ENCODE assay signal across 9 cellular contexts in genomic region chr3:50189274-50189673, GRCh38. TPM values are rescaled to one million over a fixed set of nuclear protein-coding genes. Genes with fewer than 3 reads are reported as not detected.
DNase-seq lines count a peak whose midpoint lies in the region; ATAC-seq and TF ChIP-seq lines count a peak whose summit lies in the region.
"Had no signal": no experiment of that assay in that cellular context is flagged by ENCODE, and none has a peak within 500 bp of the region (broad histone marks: within the 10 kb centered on the region; RNA-seq: fewer than 3 reads in every experiment).

No MANE protein-coding gene starts in this region.

- no peak overlapping the region for H3K4ac ChIP-seq in H9 (ENCODE audit: low read depth, low read length)

- H3K14ac ChIP-seq in H9 (ENCODE audit: insufficient read depth, low read length), result no peak overlapping the region

- no peaks in the 10 kb centered on the region for H3K23me2 ChIP-seq in H9 (ENCODE audit: insufficient read length, low read depth, low read length, poor library complexity, severe bottlenecking)

- peaks cover 4 to 10% (median 6%) of the 10 kb centered on the region in 3 experiments; a peak in 5 of 7 replicates for H3K36me3 Mint-ChIP-seq in H9 (ENCODE audit: insufficient read depth in 1 of 3, low read depth in 3 of 3)
- H3K36me3 Mint-ChIP-seq in activated naive CD4-positive, alpha-beta T cell treated with anti-CD3 and anti-CD28 coated beads, Interleukin-2, amount 50 U/mL, for 72 hours, result no peaks in the 10 kb centered on the region

- DNase-seq in H9 (peak; percentile 79), NCI-H748 (lab: John Stamatoyannopoulos, UW; ENCODE audit: unreplicated experiment) (peak; percentile 37), cardiac muscle cell (ENCODE audit: low read depth in 1 of 2, low spot score in 1 of 2) (peak; percentile 89 to 91), prostate gland (ENCODE audit: low spot score) (peak; percentile 84)
- DNase-seq in activated naive CD4-positive, alpha-beta T cell treated with anti-CD3 and anti-CD28 coated beads, Interleukin-2, amount 50 U/mL, for 72 hours (ENCODE audit: low spot score in 2 of 2), result peak in 1 of 2 donors; percentile 41
- DNase-seq in activated CD4-positive, CD25-positive, alpha-beta regulatory T cell treated with anti-CD3 and anti-CD28 coated beads, Interleukin-2, amount 50 U/mL, for 72 hours, result no peak

- H3K27me3 ChIP-seq in H9 (ENCODE audit: insufficient read depth, low read length) (no peaks in the 10 kb centered on the region; the same call in 1 of the 2 replicates), cardiac muscle cell (no peaks in the 10 kb centered on the region), prostate gland (replicated peaks; ENCODE audit: insufficient read depth) (peaks cover 8% of the 10 kb centered on the region)

- intact Hi-C loops in prostate gland (cut with DNase I), result loop anchor here (1.0 kb wide), 1 partner anchor 68 kb away; no protein-coding TSS in a partner anchor

- H4K20me1 ChIP-seq in H9 (ENCODE audit: control insufficient read depth, insufficient read depth, insufficient read length), result no peaks in the 10 kb centered on the region

- no peak overlapping the region for H2AK5ac ChIP-seq in H9 (ENCODE audit: insufficient read length, low read length)

- no peak overlapping the region for H2BK120ac ChIP-seq in H9 (ENCODE audit: low read depth, low read length, poor library complexity, severe bottlenecking)

- no peaks in the 10 kb centered on the region for H3K9me3 ChIP-seq in H9 (ENCODE audit: control insufficient read depth, low read depth, low read length)
- no peaks in the 10 kb centered on the region for H3K9me3 ChIP-seq in cardiac muscle cell (ENCODE audit: low read depth)
- H3K9me3 ChIP-seq in prostate gland, result no peaks in the 10 kb centered on the region

- TF ChIP-seq CTCF in C4-2B (conservative IDR thresholded peaks at IDR 0.05), result peak; percentile 76
- TF ChIP-seq CTCF in H9 (conservative IDR thresholded peaks at IDR 0.05), result peak; percentile 87
- TF ChIP-seq CTCF in cardiac muscle cell (IDR thresholded peaks at IDR 0.05; ENCODE audit: low read depth, low read length), result peak; percentile 93
- peak; percentile 55 to 95 (median 88) for TF ChIP-seq CTCF in prostate gland (IDR thresholded peaks at IDR 0.05)

- H3K36me3 ChIP-seq in cardiac muscle cell, result no peaks in the 10 kb centered on the region
- H3K36me3 ChIP-seq in prostate gland, result no peaks in the 10 kb centered on the region

- H3K4me2 ChIP-seq in H9 (ENCODE audit: insufficient read depth, insufficient read length, low read length), result no peak overlapping the region

- H3K4me3 ChIP-seq in cardiac muscle cell (no peak overlapping the region), prostate gland (no peak overlapping the region)

- no peak overlapping the region for H4K8ac ChIP-seq in H9 (replicated peaks; ENCODE audit: insufficient read length, low read depth, low read length)

- ATAC-seq in activated naive CD4-positive, alpha-beta T cell treated with anti-CD3 and anti-CD28 coated beads, Interleukin-2, amount 50 U/mL, for 72 hours, result peak; percentile 48 to 63
- ATAC-seq in GM21825 (IDR thresholded peaks at IDR 0.05; ENCODE audit: unreplicated experiment), result no peak

- no peak overlapping the region for H3K56ac ChIP-seq in H9 (ENCODE audit: insufficient read length, low read depth, low read length)

- H3K9me3 Mint-ChIP-seq in H9, result no peaks in the 10 kb centered on the region
- H3K9me3 Mint-ChIP-seq in activated naive CD4-positive, alpha-beta T cell treated with anti-CD3 and anti-CD28 coated beads, Interleukin-2, amount 50 U/mL, for 72 hours, result no peaks in the 10 kb centered on the region

- H3K18ac ChIP-seq in H9 (ENCODE audit: insufficient read length, low read depth, low read length), result no peak overlapping the region

- H3K27me3 Mint-ChIP-seq in H9 (ENCODE audit: low read depth), result peaks cover 13% of the 10 kb centered on the region

- WGBS in H9 (ENCODE audit: extremely low coverage, insufficient read length, low lambda C conversion rate), result no CpG with 5 or more reads among the region's 5 CpGs
- 10% methylated on average over 5 of the region's 5 CpGs for WGBS in prostate gland

- H3K79me1 ChIP-seq in H9 (ENCODE audit: insufficient read depth, low read depth, low read length, poor library complexity, severe bottlenecking), result no peaks in the 10 kb centered on the region

- H2BK20ac ChIP-seq in H9 (ENCODE audit: low read depth, low read length, poor library complexity, severe bottlenecking), result no peak overlapping the region

- no peak for TF ChIP-seq POLR2A in prostate gland (IDR thresholded peaks at IDR 0.05)

- H3K4me1 ChIP-seq in H9 (ENCODE audit: insufficient read depth, low read length) (no peaks in the 10 kb centered on the region), cardiac muscle cell (ENCODE audit: low read depth) (no peaks in the 10 kb centered on the region), prostate gland (replicated peaks) (no peaks in the 10 kb centered on the region)

- H3K23ac ChIP-seq in H9 (ENCODE audit: insufficient read length, low read depth, low read length), result no peak overlapping the region

- H4K5ac ChIP-seq in H9 (ENCODE audit: insufficient read length, low read depth, low read length), result no peak overlapping the region

- H4K91ac ChIP-seq in H9 (ENCODE audit: insufficient read length, low read depth, low read length), result no peak overlapping the region

- no peak overlapping the region for H3T11ph ChIP-seq in H9 (ENCODE audit: low read length)

- no peak overlapping the region for H2BK12ac ChIP-seq in H9 (ENCODE audit: insufficient read length, low read depth, low read length)

- peak overlapping the region in 2 of 3 experiments; percentile 21 to 89; a peak in 1 of 7 replicates for H3K27ac Mint-ChIP-seq in H9
- no peak overlapping the region for H3K27ac Mint-ChIP-seq in activated naive CD4-positive, alpha-beta T cell treated with anti-CD3 and anti-CD28 coated beads, Interleukin-2, amount 50 U/mL, for 72 hours

- H3K79me2 ChIP-seq in H9 (ENCODE audit: insufficient read depth, low read length), result no peaks in the 10 kb centered on the region

- no peak overlapping the region for H3K4me3 Mint-ChIP-seq in H9

- H3K27ac ChIP-seq in C4-2B (no peak overlapping the region), H9 (ENCODE audit: insufficient read length, low read depth, low read length) (no peak overlapping the region), cardiac muscle cell (peak overlapping the region; percentile 34), prostate gland (no peak overlapping the region)

- no peak overlapping the region for H2AFZ ChIP-seq in H9 (ENCODE audit: low read length)

- H3K4me1 Mint-ChIP-seq in H9, result peaks cover 3 to 9% of the 10 kb centered on the region in 2 experiments; a peak in 3 of 4 replicates

- H2BK15ac ChIP-seq in H9 (ENCODE audit: low read depth, low read length), result no peak overlapping the region

- no peak overlapping the region for H3K9ac ChIP-seq in H9 (ENCODE audit: extremely low read depth, insufficient read length, low read length)

- no peak overlapping the region for H2BK5ac ChIP-seq in H9 (ENCODE audit: insufficient read length, low read length)

RNA-seq across cellular contexts. Expression of gene GNAT1, which starts 2.1 kb away (rescaled TPM):
- total RNA-seq in H9 (2021), result 0.18 TPM in 1 of 2 replicates, not detected in the other
- total RNA-seq in activated naive CD4-positive, alpha-beta T cell treated with anti-CD3 and anti-CD28 coated beads, Interleukin-2, amount 50 U/mL, for 72 hours, result not detected
- total RNA-seq in cardiac muscle cell, result not detected in 2 replicates
- not detected in 2 replicates for polyA plus RNA-seq in cardiac muscle cell
- total RNA-seq in prostate gland, result not detected
- total RNA-seq: skeletal muscle tissue had no signal

RNA-seq across cellular contexts. Expression of gene SLC38A3, which starts 15.8 kb away (rescaled TPM):
- total RNA-seq in H9 (2021), result 1.4 and 3.2 TPM in 2 replicates
- total RNA-seq in activated naive CD4-positive, alpha-beta T cell treated with anti-CD3 and anti-CD28 coated beads, Interleukin-2, amount 50 U/mL, for 72 hours, result not detected
- 9.5 and 14.7 TPM in 2 replicates for total RNA-seq in cardiac muscle cell
- 13.4 and 18.5 TPM in 2 replicates for polyA plus RNA-seq in cardiac muscle cell
- total RNA-seq in prostate gland, result 1 to 10 TPM in 1 of 2 donors, under 1 TPM in 1; 0.41 to 4.0 TPM

RNA-seq across cellular contexts. Expression of gene SEMA3F, which starts 34.1 kb away (rescaled TPM):
- total RNA-seq in H9 (2021) (11.9 and 14.3 TPM in 2 replicates), cardiac muscle cell (21.0 and 27.6 TPM in 2 replicates), prostate gland (10 to 100 TPM; 43.3 to 71.8 TPM)
- total RNA-seq in activated naive CD4-positive, alpha-beta T cell treated with anti-CD3 and anti-CD28 coated beads, Interleukin-2, amount 50 U/mL, for 72 hours, result under 1 TPM; 0.32 to 0.54 TPM
- polyA plus RNA-seq in cardiac muscle cell, result 20.0 and 21.8 TPM in 2 replicates

RNA-seq across cellular contexts. Expression of gene GNAI2, which starts 46.7 kb away (rescaled TPM):
- total RNA-seq in H9 (2021), result 210 and 218 TPM in 2 replicates
- total RNA-seq in activated naive CD4-positive, alpha-beta T cell treated with anti-CD3 and anti-CD28 coated beads, Interleukin-2, amount 50 U/mL, for 72 hours, result 100 to 1,000 TPM; 313 to 349 TPM
- 160 and 179 TPM in 2 replicates for total RNA-seq in cardiac muscle cell
- polyA plus RNA-seq in cardiac muscle cell, result 255 and 285 TPM in 2 replicates
- 100 to 1,000 TPM; 118 to 301 TPM for total RNA-seq in prostate gland

Comparison
In these comparisons a context has a peak if more than half of its experiments do, and no peak if none do; other contexts are left out.
1. H3K27ac Mint-ChIP-seq: peak in H9 (2 of 3); none in activated naive CD4-positive, alpha-beta T cell treated with anti-CD3 and anti-CD28 coated beads, Interleukin-2, amount 50 U/mL, for 72 hours (0 of 2).
2. Peak in every context shown above with its lines, with median percentiles within 50 percentile points of each other: CTCF ChIP-seq.